In the genomic region with DNA sequence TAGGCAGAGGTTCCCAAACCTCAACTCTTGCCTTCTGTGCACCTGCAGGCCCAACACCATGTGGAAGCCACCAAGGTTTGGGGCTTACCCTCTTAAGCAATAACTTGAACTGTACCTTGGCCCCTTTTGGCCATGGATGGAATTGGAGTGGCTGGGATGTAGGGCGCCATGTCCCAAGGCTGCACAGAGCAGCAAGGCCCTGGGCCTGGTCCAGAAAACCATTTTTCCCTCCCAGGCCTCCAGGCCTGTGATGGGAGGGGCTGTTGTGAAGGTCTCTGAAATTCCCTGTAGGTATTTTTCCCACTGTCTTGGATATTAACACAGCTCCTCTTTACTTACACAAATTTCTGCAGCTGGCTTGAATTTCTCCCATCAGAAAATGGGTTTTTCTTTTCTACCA, we compare ENCODE assay signal across 1 cellular context.
TF ChIP-seq lines count a peak whose summit lies in the region.

No MANE protein-coding gene starts in this region.

TF ChIP-seq in K562, 482 proteins besides CTCF, POLR2A, EP300 and RAD21 (continued from another document):
- 0 out of 3 replicates have a peak, but pooled peaks of 1 of the 2 experiments have one; percentile 13 for TF ChIP-seq CBX3 (IDR thresholded peaks at IDR 0.05; ENCODE audit: borderline replicate concordance in 1 of 2, low read length in 2 of 2)
- peak; percentile 50 for TF ChIP-seq ZFP36 (IDR thresholded peaks at IDR 0.05; ENCODE audit: low read depth, low read length, partially characterized antibody)
